In the genomic region with DNA sequence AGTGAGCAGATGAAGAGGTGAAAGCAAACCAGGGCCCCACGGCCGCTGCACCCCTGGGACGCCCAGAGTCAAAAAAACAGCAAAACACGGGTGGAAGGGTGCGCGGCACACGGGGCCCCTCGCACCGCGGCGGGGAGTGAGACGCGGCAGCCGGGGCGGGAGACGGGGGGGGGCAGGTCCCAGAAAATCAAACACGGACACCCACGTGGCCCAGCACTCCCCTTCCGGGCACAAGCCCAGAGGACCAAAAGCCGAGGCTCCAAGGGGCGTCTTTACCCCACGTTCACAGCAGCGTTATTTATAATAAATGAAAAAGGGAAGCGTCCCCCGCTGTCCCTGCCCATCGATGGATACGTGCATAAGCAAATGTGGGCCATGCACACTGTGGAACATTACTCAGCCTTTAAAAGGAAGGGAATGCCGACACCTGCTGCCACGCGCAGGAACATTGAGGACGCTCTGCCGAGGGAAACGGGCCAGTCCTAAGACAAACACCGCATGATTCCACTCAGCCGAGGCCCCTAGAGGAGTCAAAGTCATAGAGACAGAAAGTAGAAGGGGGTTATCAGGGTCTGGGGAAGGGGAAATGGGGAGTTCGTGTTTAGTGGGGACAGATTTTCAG, we compare ENCODE assay signal across 2 cellular contexts.
TF ChIP-seq lines count a peak whose summit lies in the region.

No MANE protein-coding gene starts in this region.

TF ChIP-seq in IMR-90, 13 proteins besides CTCF, POLR2A, EP300 and RAD21:
- TF ChIP-seq MAZ (IDR thresholded peaks at IDR 0.05; ENCODE audit: borderline replicate concordance, low read depth, low read length) (no peak), RCOR1 (IDR thresholded peaks at IDR 0.05; ENCODE audit: insufficient replicate concordance, low read length) (no peak), SMC3 (IDR thresholded peaks at IDR 0.05; ENCODE audit: low read depth, low read length) (no peak), FOS (IDR thresholded peaks at IDR 0.05; ENCODE audit: low read depth, low read length) (no peak), BHLHE40 (IDR thresholded peaks at IDR 0.05; ENCODE audit: low read depth, low read length) (no peak), NFE2L2 (IDR thresholded peaks at IDR 0.05; ENCODE audit: low read depth, low read length) (no peak), RFX5 (IDR thresholded peaks at IDR 0.05; ENCODE audit: low read depth, low read length) (no peak), CHD1 (IDR thresholded peaks at IDR 0.05; ENCODE audit: low read depth, low read length) (no peak), CEBPB (IDR thresholded peaks at IDR 0.05; ENCODE audit: low read depth, low read length) (no peak), MAFK (IDR thresholded peaks at IDR 0.05; ENCODE audit: low read depth, low read length) (no peak), MXI1 (IDR thresholded peaks at IDR 0.05; ENCODE audit: borderline replicate concordance, low read depth, low read length) (no peak)
- TF ChIP-seq, protein P1, sequence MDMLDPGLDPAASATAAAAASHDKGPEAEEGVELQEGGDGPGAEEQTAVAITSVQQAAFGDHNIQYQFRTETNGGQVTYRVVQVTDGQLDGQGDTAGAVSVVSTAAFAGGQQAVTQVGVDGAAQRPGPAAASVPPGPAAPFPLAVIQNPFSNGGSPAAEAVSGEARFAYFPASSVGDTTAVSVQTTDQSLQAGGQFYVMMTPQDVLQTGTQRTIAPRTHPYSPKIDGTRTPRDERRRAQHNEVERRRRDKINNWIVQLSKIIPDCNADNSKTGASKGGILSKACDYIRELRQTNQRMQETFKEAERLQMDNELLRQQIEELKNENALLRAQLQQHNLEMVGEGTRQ (IDR thresholded peaks at IDR 0.05; ENCODE audit: low read depth, low read length) = no peak
- TF ChIP-seq, protein P2, sequence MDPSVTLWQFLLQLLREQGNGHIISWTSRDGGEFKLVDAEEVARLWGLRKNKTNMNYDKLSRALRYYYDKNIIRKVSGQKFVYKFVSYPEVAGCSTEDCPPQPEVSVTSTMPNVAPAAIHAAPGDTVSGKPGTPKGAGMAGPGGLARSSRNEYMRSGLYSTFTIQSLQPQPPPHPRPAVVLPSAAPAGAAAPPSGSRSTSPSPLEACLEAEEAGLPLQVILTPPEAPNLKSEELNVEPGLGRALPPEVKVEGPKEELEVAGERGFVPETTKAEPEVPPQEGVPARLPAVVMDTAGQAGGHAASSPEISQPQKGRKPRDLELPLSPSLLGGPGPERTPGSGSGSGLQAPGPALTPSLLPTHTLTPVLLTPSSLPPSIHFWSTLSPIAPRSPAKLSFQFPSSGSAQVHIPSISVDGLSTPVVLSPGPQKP (IDR thresholded peaks at IDR 0.05; ENCODE audit: borderline replicate concordance, low read depth, low read length) = no peak

TF ChIP-seq in K562, 482 proteins besides CTCF, POLR2A, EP300 and RAD21:
- TF ChIP-seq NCOR1 (IDR thresholded peaks at IDR 0.05) (no peak), ZNF146 (CRISPR knock-in tag; IDR thresholded peaks at IDR 0.05; ENCODE audit: unreplicated experiment) (peak; percentile 17), TEAD4 (IDR thresholded peaks at IDR 0.05; ENCODE audit: low read length) (no peak), TEAD4 (CRISPR knock-in tag; IDR thresholded peaks at IDR 0.05; ENCODE audit: borderline replicate concordance) (no peak), MTA3 (IDR thresholded peaks at IDR 0.05; ENCODE audit: borderline replicate concordance) (no peak), MAFG (tag; conservative IDR thresholded peaks at IDR 0.05) (no peak), CUX1 (CRISPR knock-in tag; IDR thresholded peaks at IDR 0.05) (no peak)
- TF ChIP-seq, protein P3, sequence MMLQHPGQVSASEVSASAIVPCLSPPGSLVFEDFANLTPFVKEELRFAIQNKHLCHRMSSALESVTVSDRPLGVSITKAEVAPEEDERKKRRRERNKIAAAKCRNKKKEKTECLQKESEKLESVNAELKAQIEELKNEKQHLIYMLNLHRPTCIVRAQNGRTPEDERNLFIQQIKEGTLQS (IDR thresholded peaks at IDR 0.05) = no peak
- TF ChIP-seq, protein P3 (CRISPR knock-in tag; conservative IDR thresholded peaks at IDR 0.05) = no peak
- TF ChIP-seq, protein P4, sequence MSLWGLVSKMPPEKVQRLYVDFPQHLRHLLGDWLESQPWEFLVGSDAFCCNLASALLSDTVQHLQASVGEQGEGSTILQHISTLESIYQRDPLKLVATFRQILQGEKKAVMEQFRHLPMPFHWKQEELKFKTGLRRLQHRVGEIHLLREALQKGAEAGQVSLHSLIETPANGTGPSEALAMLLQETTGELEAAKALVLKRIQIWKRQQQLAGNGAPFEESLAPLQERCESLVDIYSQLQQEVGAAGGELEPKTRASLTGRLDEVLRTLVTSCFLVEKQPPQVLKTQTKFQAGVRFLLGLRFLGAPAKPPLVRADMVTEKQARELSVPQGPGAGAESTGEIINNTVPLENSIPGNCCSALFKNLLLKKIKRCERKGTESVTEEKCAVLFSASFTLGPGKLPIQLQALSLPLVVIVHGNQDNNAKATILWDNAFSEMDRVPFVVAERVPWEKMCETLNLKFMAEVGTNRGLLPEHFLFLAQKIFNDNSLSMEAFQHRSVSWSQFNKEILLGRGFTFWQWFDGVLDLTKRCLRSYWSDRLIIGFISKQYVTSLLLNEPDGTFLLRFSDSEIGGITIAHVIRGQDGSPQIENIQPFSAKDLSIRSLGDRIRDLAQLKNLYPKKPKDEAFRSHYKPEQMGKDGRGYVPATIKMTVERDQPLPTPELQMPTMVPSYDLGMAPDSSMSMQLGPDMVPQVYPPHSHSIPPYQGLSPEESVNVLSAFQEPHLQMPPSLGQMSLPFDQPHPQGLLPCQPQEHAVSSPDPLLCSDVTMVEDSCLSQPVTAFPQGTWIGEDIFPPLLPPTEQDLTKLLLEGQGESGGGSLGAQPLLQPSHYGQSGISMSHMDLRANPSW (CRISPR knock-in tag; IDR thresholded peaks at IDR 0.05) = no peak
